Comparison of ENCODE assay signal across 25 cellular contexts in genomic region chr7:48224042-48224441, GRCh38. TPM values are rescaled to one million over a fixed set of nuclear protein-coding genes. Genes with fewer than 3 reads are reported as not detected.
"Had no signal": no experiment of that assay in that cellular context is flagged by ENCODE, and none has a peak within 500 bp of the region (broad histone marks: within the 10 kb centered on the region; RNA-seq: fewer than 3 reads in every experiment).

No MANE protein-coding gene starts in this region.

- H3K36me3 ChIP-seq: MG63 had no signal

- H3K27ac ChIP-seq: HL-60, RWPE1 had no signal

- H3K27me3 ChIP-seq: MG63 had no signal

- DNase-seq: Karpas-422; KG1; MG63; NCI-H1092; NCI-H1105 treated with DMSO at 0.1 percent for 48 hours; NCI-H1417 treated with DMSO at 0.1 percent for 48 hours; NCI-H146; NCI-H187; NCI-H2029; NCI-H2081 treated with DMSO at 0.1 percent for 48 hours; NCI-H2171; NCI-H226; NCI-H446; NCI-H510A; NCI-H524 treated with DMSO at 0.1 percent for 48 hours; NCI-H69; NCI-H774; NK-92 treated with Interleukin-12 subunit alpha and Interleukin-12 subunit beta, amount 100 ng/mL, for 24 hours; PC-3; SHP77 had no signal

- H3K9me3 ChIP-seq: MG63 had no signal

- H3K4me3 ChIP-seq: MG63 had no signal

- ATAC-seq: Panc1, PC-3, SK-N-SH treated with all-trans-retinoic acid at 6 μM for 48 hours had no signal

RNA-seq across cellular contexts. Expression of gene ABCA13, which starts 52.8 kb away (rescaled TPM):
- total RNA-seq: OCI-LY7 had no signal
